16 cellular contexts compared by ENCODE assay signal in genomic region chr1:11045428-11046269, GRCh38. TPM values are rescaled to one million over a fixed set of nuclear protein-coding genes. Genes with fewer than 3 reads are reported as not detected.
A peak's percentile ranks its signal among the peaks of the same experiment; 100 is the strongest.
DNase-seq lines count a peak whose midpoint lies in the region; ATAC-seq and TF ChIP-seq lines count a peak whose summit lies in the region.
"Had no signal": no experiment of that assay in that cellular context is flagged by ENCODE, and none has a peak within 500 bp of the region (broad histone marks: within the 10 kb centered on the region; RNA-seq: fewer than 3 reads in every experiment).

No MANE protein-coding gene starts in this region.

- no peaks in the 10 kb centered on the region for H3K36me3 Mint-ChIP-seq in activated T-cell treated with anti-CD3 and anti-CD28 coated beads, Interleukin-2, amount 50 U/mL, for 4 hours (ENCODE audit: insufficient read depth)
- H3K36me3 Mint-ChIP-seq: activated naive CD4-positive, alpha-beta T cell treated with anti-CD3 and anti-CD28 coated beads, Interleukin-2, amount 10 ng/mL, durations not matched to agents 7 days and 5 days had no signal

- peak overlapping the region; percentile 43 to 96 (median 95) for H3K27ac ChIP-seq in right lobe of liver
- H3K27ac ChIP-seq: breast epithelium, vagina, VCaP had no signal

- 11% methylated on average over 8 of the region's 32 CpGs for WGBS in right lobe of liver (ENCODE audit: insufficient coverage, low coverage, low lambda C conversion rate, missing lambda C conversion rate)

- intact Hi-C loops in right lobe of liver (cut with DNase I): no loop called here

- peak overlapping the region; percentile 69 to 88 (median 86) for H3K4me3 ChIP-seq in right lobe of liver
- H3K4me3 ChIP-seq: breast epithelium, vagina had no signal

- H3K9me3 ChIP-seq in ES-I3 (ENCODE audit: control insufficient read depth, insufficient read depth, low read length) (no peaks in the 10 kb centered on the region), right lobe of liver (no peaks in the 10 kb centered on the region)
- H3K9me3 ChIP-seq: breast epithelium, vagina had no signal

- DNase-seq in right lobe of liver (peak; percentile 60 to 78 (median 77)), AML-193 (lab: John Stamatoyannopoulos, UW) (no peak)
- DNase-seq in stimulated activated CD4-positive, alpha-beta T cell treated with anti-CD3 and anti-CD28 coated beads, Interleukin-12 subunit alpha, Interleukin-12 subunit beta, amount 100 ng/mL, for 4 hours: no peak
- no peak for DNase-seq in activated T-cell treated with anti-CD3 and anti-CD28 coated beads, Interleukin-2, amount 50 U/mL, for 4 hours
- DNase-seq: activated naive CD4-positive, alpha-beta T cell treated with anti-CD3 and anti-CD28 coated beads, Interleukin-2, amount 10 ng/mL, durations not matched to agents 7 days and 5 days; effector CD8-positive, alpha-beta T cell; NCI-H1105 treated with DMSO at 0.1 percent for 48 hours; NCI-H2227 treated with DMSO at 0.1 percent for 48 hours; stimulated activated CD4-positive, alpha-beta T cell treated with anti-CD3 and anti-CD28 coated beads, Interleukin-4, amount 100 ng/mL, for 1 hour; stimulated activated naive CD4-positive, alpha-beta T cell treated with Interleukin-2 at 50 U/mL for 16 hours had no signal

- no peak for TF ChIP-seq CTCF in right lobe of liver (IDR thresholded peaks at IDR 0.05)

- H3K9ac ChIP-seq in ES-I3 (ENCODE audit: low read depth, low read length): peak overlapping the region; percentile 35; the same call in 1 of the 2 replicates

- no peaks in the 10 kb centered on the region for H3K27me3 ChIP-seq in right lobe of liver
- H3K27me3 ChIP-seq: breast epithelium, vagina had no signal

- no peak overlapping the region for H3K4me3 Mint-ChIP-seq in activated T-cell treated with anti-CD3 and anti-CD28 coated beads, Interleukin-2, amount 50 U/mL, for 4 hours
- H3K4me3 Mint-ChIP-seq: activated naive CD4-positive, alpha-beta T cell treated with anti-CD3 and anti-CD28 coated beads, Interleukin-2, amount 10 ng/mL, durations not matched to agents 7 days and 5 days had no signal

- peak; percentile 42 for ATAC-seq in SK-N-SH treated with all-trans-retinoic acid at 6 μM for 48 hours
- ATAC-seq in right lobe of liver: peak; percentile 12 to 43 (median 24)
- no peak for ATAC-seq in activated T-cell treated with anti-CD3 and anti-CD28 coated beads, Interleukin-2, amount 50 U/mL, for 4 hours

- H3K27me3 Mint-ChIP-seq in activated T-cell treated with anti-CD3 and anti-CD28 coated beads, Interleukin-2, amount 50 U/mL, for 4 hours (ENCODE audit: low read depth): no peaks in the 10 kb centered on the region
- H3K27me3 Mint-ChIP-seq: activated naive CD4-positive, alpha-beta T cell treated with anti-CD3 and anti-CD28 coated beads, Interleukin-2, amount 10 ng/mL, durations not matched to agents 7 days and 5 days had no signal

- H3K4me1 ChIP-seq in ES-I3 (ENCODE audit: insufficient read depth, low read length) (no peaks in the 10 kb centered on the region; the same call in 1 of the 2 replicates), right lobe of liver (peaks cover 0 to 11% (median 0%) of the 10 kb centered on the region in 4 donors)
- H3K4me1 ChIP-seq: breast epithelium, vagina had no signal

- no peak for TF ChIP-seq POLR2A in right lobe of liver (IDR thresholded peaks at IDR 0.05)

- H3K9me3 Mint-ChIP-seq in activated T-cell treated with anti-CD3 and anti-CD28 coated beads, Interleukin-2, amount 50 U/mL, for 4 hours: no peaks in the 10 kb centered on the region
- H3K9me3 Mint-ChIP-seq: activated naive CD4-positive, alpha-beta T cell treated with anti-CD3 and anti-CD28 coated beads, Interleukin-2, amount 10 ng/mL, durations not matched to agents 7 days and 5 days had no signal

- H3K4me1 Mint-ChIP-seq in activated T-cell treated with anti-CD3 and anti-CD28 coated beads, Interleukin-2, amount 50 U/mL, for 4 hours (ENCODE audit: low read depth): no peaks in the 10 kb centered on the region
- H3K4me1 Mint-ChIP-seq: activated naive CD4-positive, alpha-beta T cell treated with anti-CD3 and anti-CD28 coated beads, Interleukin-2, amount 10 ng/mL, durations not matched to agents 7 days and 5 days had no signal

- H3K36me3 ChIP-seq in ES-I3 (ENCODE audit: insufficient read depth, low read length): no peaks in the 10 kb centered on the region
- peaks cover 0 to 17% (median 8%) of the 10 kb centered on the region in 4 donors for H3K36me3 ChIP-seq in right lobe of liver
- H3K36me3 ChIP-seq: breast epithelium, vagina had no signal

TF ChIP-seq in SK-N-SH treated with all-trans-retinoic acid at 6 μM for 48 hours, 23 proteins besides CTCF, POLR2A, EP300 and RAD21 (continues in another document):
- TF ChIP-seq RARB (CRISPR knock-in tag; IDR thresholded peaks at IDR 0.05): no peak
- no peak for TF ChIP-seq ZNF70 (CRISPR knock-in tag; IDR thresholded peaks at IDR 0.05)
- TF ChIP-seq TOX (CRISPR knock-in tag; IDR thresholded peaks at IDR 0.05; ENCODE audit: borderline replicate concordance): no peak
- no peak for TF ChIP-seq ZC3H10 (CRISPR knock-in tag; IDR thresholded peaks at IDR 0.05)
- TF ChIP-seq ZNF8 (CRISPR knock-in tag; IDR thresholded peaks at IDR 0.05): no peak
- TF ChIP-seq, protein P1, sequence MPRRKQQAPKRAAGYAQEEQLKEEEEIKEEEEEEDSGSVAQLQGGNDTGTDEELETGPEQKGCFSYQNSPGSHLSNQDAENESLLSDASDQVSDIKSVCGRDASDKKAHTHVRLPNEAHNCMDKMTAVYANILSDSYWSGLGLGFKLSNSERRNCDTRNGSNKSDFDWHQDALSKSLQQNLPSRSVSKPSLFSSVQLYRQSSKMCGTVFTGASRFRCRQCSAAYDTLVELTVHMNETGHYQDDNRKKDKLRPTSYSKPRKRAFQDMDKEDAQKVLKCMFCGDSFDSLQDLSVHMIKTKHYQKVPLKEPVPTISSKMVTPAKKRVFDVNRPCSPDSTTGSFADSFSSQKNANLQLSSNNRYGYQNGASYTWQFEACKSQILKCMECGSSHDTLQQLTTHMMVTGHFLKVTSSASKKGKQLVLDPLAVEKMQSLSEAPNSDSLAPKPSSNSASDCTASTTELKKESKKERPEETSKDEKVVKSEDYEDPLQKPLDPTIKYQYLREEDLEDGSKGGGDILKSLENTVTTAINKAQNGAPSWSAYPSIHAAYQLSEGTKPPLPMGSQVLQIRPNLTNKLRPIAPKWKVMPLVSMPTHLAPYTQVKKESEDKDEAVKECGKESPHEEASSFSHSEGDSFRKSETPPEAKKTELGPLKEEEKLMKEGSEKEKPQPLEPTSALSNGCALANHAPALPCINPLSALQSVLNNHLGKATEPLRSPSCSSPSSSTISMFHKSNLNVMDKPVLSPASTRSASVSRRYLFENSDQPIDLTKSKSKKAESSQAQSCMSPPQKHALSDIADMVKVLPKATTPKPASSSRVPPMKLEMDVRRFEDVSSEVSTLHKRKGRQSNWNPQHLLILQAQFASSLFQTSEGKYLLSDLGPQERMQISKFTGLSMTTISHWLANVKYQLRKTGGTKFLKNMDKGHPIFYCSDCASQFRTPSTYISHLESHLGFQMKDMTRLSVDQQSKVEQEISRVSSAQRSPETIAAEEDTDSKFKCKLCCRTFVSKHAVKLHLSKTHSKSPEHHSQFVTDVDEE (CRISPR knock-in tag; IDR thresholded peaks at IDR 0.05): no peak
- TF ChIP-seq BACH2 (CRISPR knock-in tag; IDR thresholded peaks at IDR 0.05; ENCODE audit: borderline replicate concordance): no peak
- no peak for TF ChIP-seq PPARA (CRISPR knock-in tag; IDR thresholded peaks at IDR 0.05; ENCODE audit: borderline replicate concordance)
- TF ChIP-seq CSRNP3 (CRISPR knock-in tag; IDR thresholded peaks at IDR 0.05): no peak
- no peak for TF ChIP-seq ZNF565 (CRISPR knock-in tag; conservative IDR thresholded peaks at IDR 0.05; ENCODE audit: low read depth)
- no peak for TF ChIP-seq ZFP3 (CRISPR knock-in tag; IDR thresholded peaks at IDR 0.05)
- no peak for TF ChIP-seq ESRRG (CRISPR knock-in tag; IDR thresholded peaks at IDR 0.05)
- TF ChIP-seq, protein P2, sequence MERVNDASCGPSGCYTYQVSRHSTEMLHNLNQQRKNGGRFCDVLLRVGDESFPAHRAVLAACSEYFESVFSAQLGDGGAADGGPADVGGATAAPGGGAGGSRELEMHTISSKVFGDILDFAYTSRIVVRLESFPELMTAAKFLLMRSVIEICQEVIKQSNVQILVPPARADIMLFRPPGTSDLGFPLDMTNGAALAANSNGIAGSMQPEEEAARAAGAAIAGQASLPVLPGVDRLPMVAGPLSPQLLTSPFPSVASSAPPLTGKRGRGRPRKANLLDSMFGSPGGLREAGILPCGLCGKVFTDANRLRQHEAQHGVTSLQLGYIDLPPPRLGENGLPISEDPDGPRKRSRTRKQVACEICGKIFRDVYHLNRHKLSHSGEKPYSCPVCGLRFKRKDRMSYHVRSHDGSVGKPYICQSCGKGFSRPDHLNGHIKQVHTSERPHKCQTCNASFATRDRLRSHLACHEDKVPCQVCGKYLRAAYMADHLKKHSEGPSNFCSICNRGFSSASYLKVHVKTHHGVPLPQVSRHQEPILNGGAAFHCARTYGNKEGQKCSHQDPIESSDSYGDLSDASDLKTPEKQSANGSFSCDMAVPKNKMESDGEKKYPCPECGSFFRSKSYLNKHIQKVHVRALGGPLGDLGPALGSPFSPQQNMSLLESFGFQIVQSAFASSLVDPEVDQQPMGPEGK (CRISPR knock-in tag; IDR thresholded peaks at IDR 0.05; ENCODE audit: borderline replicate concordance): no peak

RNA-seq across cellular contexts. Expression of gene MASP2, which starts 1.4 kb away (rescaled TPM):
- 100 to 1,000 TPM; 144 to 222 (median 185) TPM for total RNA-seq in right lobe of liver
- total RNA-seq in activated T-cell treated with anti-CD3 and anti-CD28 coated beads, Interleukin-2, amount 50 U/mL, for 4 hours: 1 to 10 TPM in 1 of 3 donors, under 1 TPM in 2; 0.48 to 1.0 (median 0.50) TPM
- total RNA-seq: breast epithelium, fibroblast of villous mesenchyme, vagina had no signal

RNA-seq across cellular contexts. Expression of gene SRM, which starts 14.2 kb away (rescaled TPM):
- 10 to 100 TPM; 24.3 to 72.8 (median 31.6) TPM for total RNA-seq in right lobe of liver
- total RNA-seq in activated T-cell treated with anti-CD3 and anti-CD28 coated beads, Interleukin-2, amount 50 U/mL, for 4 hours: 100 to 1,000 TPM; 622 to 706 (median 667) TPM

RNA-seq across cellular contexts. Expression of gene TARDBP, which starts 33.2 kb away (rescaled TPM):
- total RNA-seq in right lobe of liver: 10 to 100 TPM; 57.2 to 84.4 (median 73.8) TPM
- total RNA-seq in activated T-cell treated with anti-CD3 and anti-CD28 coated beads, Interleukin-2, amount 50 U/mL, for 4 hours: 100 to 1,000 TPM; 196 to 208 (median 201) TPM

RNA-seq across cellular contexts. Expression of gene EXOSC10, which starts 54.0 kb away (rescaled TPM):
- 10 to 100 TPM; 13.4 to 32.4 (median 20.7) TPM for total RNA-seq in right lobe of liver
- total RNA-seq in activated T-cell treated with anti-CD3 and anti-CD28 coated beads, Interleukin-2, amount 50 U/mL, for 4 hours: 10 to 100 TPM; 82.8 to 86.6 (median 85.1) TPM

Comparison
In these comparisons a context has a peak if more than half of its experiments do, and no peak if none do; other contexts are left out.
1. ATAC-seq: peak in SK-N-SH treated with all-trans-retinoic acid at 6 μM for 48 hours (single experiment) and right lobe of liver (4 of 4); none in activated T-cell treated with anti-CD3 and anti-CD28 coated beads, Interleukin-2, amount 50 U/mL, for 4 hours (0 of 2).
2. DNase-seq: peak in right lobe of liver (3 of 3); none in stimulated activated CD4-positive, alpha-beta T cell treated with anti-CD3 and anti-CD28 coated beads, Interleukin-12 subunit alpha, Interleukin-12 subunit beta, amount 100 ng/mL, for 4 hours (single experiment), AML-193 (0 of 2) and activated T-cell treated with anti-CD3 and anti-CD28 coated beads, Interleukin-2, amount 50 U/mL, for 4 hours (single experiment).
3. RNA of gene MASP2, which starts 1.4 kb away (total RNA-seq): 144 to 222 TPM in right lobe of liver; 0.48 to 1.0 TPM in activated T-cell treated with anti-CD3 and anti-CD28 coated beads, Interleukin-2, amount 50 U/mL, for 4 hours; every median in the first group is over 10 times any median in the second.
4. RNA of gene SRM, which starts 14.2 kb away (total RNA-seq): 622 to 706 TPM in activated T-cell treated with anti-CD3 and anti-CD28 coated beads, Interleukin-2, amount 50 U/mL, for 4 hours; 24.3 to 72.8 TPM in right lobe of liver; every median in the first group is over 4 times any median in the second.